20 cellular contexts compared by ENCODE assay signal in genomic region chr4:172007889-172008288, GRCh38.
DNase-seq lines count a peak whose midpoint lies in the region; FAIRE-seq and TF ChIP-seq lines count a peak whose summit lies in the region.
"Had no signal": no experiment of that assay in that cellular context is flagged by ENCODE, and none has a peak within 500 bp of the region (broad histone marks: within the 10 kb centered on the region; RNA-seq: fewer than 3 reads in every experiment).

No MANE protein-coding gene starts in this region.

- no TSS peak for BruUV-seq in OCI-LY7 (replicated peaks; lab: Mats Ljungman, UMichigan)

- no peak overlapping the region for H3K9ac ChIP-seq in Loucy (ENCODE audit: low read depth, low read length, poor library complexity, severe bottlenecking)

- H3F3A ChIP-seq in Loucy (ENCODE audit: low read depth): no peaks in the 10 kb centered on the region

- DNase-seq in NCI-H1105 treated with DMSO at 0.1 percent for 48 hours (lab: John Stamatoyannopoulos, UW) (peak; percentile 63), NCI-H748 treated with DMSO at 0.1 percent for 48 hours (lab: John Stamatoyannopoulos, UW) (peak; percentile 21), OCI-LY7 (ENCODE audit: low spot score) (no peak), NCI-H2171 (lab: John Stamatoyannopoulos, UW) (no peak), pons (ENCODE audit: low spot score) (no peak)
- DNase-seq: ACHN; BE2C; C1 segment of cervical spinal cord; Caco-2; CD4-positive, CD25-positive, alpha-beta regulatory T cell; CD8-positive, alpha-beta memory T cell; H9 had no signal

- CTCF ChIA-PET in OCI-LY7 (lab: Charles Lee; ENCODE audit: unreplicated experiment): no interaction called here

- H3K9me2 ChIP-seq in Loucy (replicated peaks; ENCODE audit: low read depth, low read length) (no peaks in the 10 kb centered on the region), OCI-LY7 (ENCODE audit: insufficient read depth, low read length) (no peaks in the 10 kb centered on the region)

- no peaks in the 10 kb centered on the region for H4K20me1 ChIP-seq in Loucy (ENCODE audit: insufficient read depth, low read length, poor library complexity, severe bottlenecking)
- no peaks in the 10 kb centered on the region for H4K20me1 ChIP-seq in OCI-LY7 (ENCODE audit: insufficient read depth, low read length)

- POLR2A ChIA-PET in OCI-LY7 (lab: Charles Lee): interaction anchor here (0.9 kb wide), 1 partner anchor 12 kb away, joined by 4 read pairs; no protein-coding TSS in a partner anchor

- H3K79me2 ChIP-seq in Loucy (ENCODE audit: insufficient read depth, low read length) (no peaks in the 10 kb centered on the region), OCI-LY7 (ENCODE audit: insufficient read depth, low read depth, low read length) (no peaks in the 10 kb centered on the region)

- H3K4me1 ChIP-seq in Loucy (ENCODE audit: insufficient read depth, low read length, poor library complexity, severe bottlenecking) (no peaks in the 10 kb centered on the region), OCI-LY7 (ENCODE audit: insufficient read depth, low read length, poor library complexity, severe bottlenecking) (no peaks in the 10 kb centered on the region)
- H3K4me1 ChIP-seq: BE2C, Caco-2 had no signal

- TF ChIP-seq CTCF in Loucy (conservative IDR thresholded peaks at IDR 0.05; ENCODE audit: low read length) (no peak), OCI-LY7 (conservative IDR thresholded peaks at IDR 0.05; ENCODE audit: low read length) (no peak)

- H3K36me3 ChIP-seq in Loucy (ENCODE audit: insufficient read depth, low read length): no peaks in the 10 kb centered on the region
- H3K36me3 ChIP-seq in OCI-LY7 (ENCODE audit: insufficient read depth, low read length): no peaks in the 10 kb centered on the region
- H3K36me3 ChIP-seq: BE2C had no signal

- intact Hi-C loops in OCI-LY7 (cut with micrococcal nuclease; ENCODE audit: unreplicated experiment): no loop called here

- peak; percentile 85 for FAIRE-seq in islet of Langerhans (lab: Jason Lieb, UNC)
- FAIRE-seq: D721Med, G401.6, GM12891, GM19239, H1, HTR-8/SVneo had no signal

- H3K9me3 ChIP-seq in Loucy (ENCODE audit: insufficient read depth, low read depth, low read length): no peaks in the 10 kb centered on the region
- no peaks in the 10 kb centered on the region for H3K9me3 ChIP-seq in OCI-LY7 (ENCODE audit: low read length)
- H3K9me3 ChIP-seq: BE2C, Caco-2 had no signal

- H3K4me3 ChIP-seq in Loucy (ENCODE audit: low read length, poor library complexity, severe bottlenecking) (no peak overlapping the region), OCI-LY7 (ENCODE audit: low read depth, low read length, poor library complexity, severe bottlenecking) (no peak overlapping the region)

- no peaks in the 10 kb centered on the region for H3K27me3 ChIP-seq in Loucy (ENCODE audit: insufficient read depth, low read length, poor library complexity, severe bottlenecking)
- H3K27me3 ChIP-seq: BE2C had no signal

- H3K4me2 ChIP-seq in Loucy (ENCODE audit: low read depth, low read length, poor library complexity, severe bottlenecking) (no peak overlapping the region), OCI-LY7 (ENCODE audit: low read length) (no peak overlapping the region)

- H3K27ac ChIP-seq in OCI-LY7 (ENCODE audit: low read depth, low read length, poor library complexity, severe bottlenecking): no peak overlapping the region

- H2AFZ ChIP-seq in Loucy (ENCODE audit: low read length): peak overlapping the region; percentile 14; the same call in 1 of the 2 replicates
- H2AFZ ChIP-seq in OCI-LY7 (ENCODE audit: low read length): no peak overlapping the region

Comparison
In these comparisons a context has a peak if more than half of its experiments do, and no peak if none do; other contexts are left out.
1. DNase-seq: peak in NCI-H1105 treated with DMSO at 0.1 percent for 48 hours (single experiment) and NCI-H748 treated with DMSO at 0.1 percent for 48 hours (single experiment); none in OCI-LY7 (single experiment), NCI-H2171 (single experiment) and pons (single experiment).